In genomic region chr19:43532571-43532961, GRCh38 we compare ENCODE assay signal across 8 cellular contexts. TPM values are rescaled to one million over a fixed set of nuclear protein-coding genes. Genes with fewer than 3 reads are reported as not detected.
A peak's percentile ranks its signal among the peaks of the same experiment; 100 is the strongest.
DNase-seq lines count a peak whose midpoint lies in the region; ATAC-seq, FAIRE-seq and TF ChIP-seq lines count a peak whose summit lies in the region.

No MANE protein-coding gene starts in this region.

- H3K4me3 ChIP-seq in GM23248 (peak overlapping the region; percentile 70), bronchial epithelial cell (ENCODE audit: low read depth, low read length) (peak overlapping the region; percentile 62), lower lobe of right lung (peak overlapping the region; percentile 71), tibial nerve (peak overlapping the region; percentile 33 to 63 (median 58))

- ATAC-seq in lower lobe of right lung: peak in 1 of 2 donors; percentile 8

- DNase-seq in DMS53 treated with DMSO at 0.1 percent for 48 hours (lab: John Stamatoyannopoulos, UW; ENCODE audit: unreplicated experiment) (peak; percentile 42), GM23248 (no peak), NCI-H69 (lab: John Stamatoyannopoulos, UW) (peak; percentile 89), bronchial epithelial cell (ENCODE audit: low read depth) (no peak), lower lobe of right lung (peak; percentile 76), tibial nerve (ENCODE audit: low spot score in 2 of 2) (peak in 1 of 2 donors; percentile 19), RKO (ENCODE audit: low spot score) (no peak)
- no peak for DNase-seq in activated effector memory CD4-positive, alpha-beta T cell treated with anti-CD3 and anti-CD28 coated beads, Interleukin-2, amount 50 U/mL, for 16 hours

- peak overlapping the region; percentile 62 for H3K9ac ChIP-seq in GM23248

- WGBS in GM23248 (ENCODE audit: low coverage in 1 of 2, low lambda C conversion rate in 2 of 2, missing lambda C conversion rate in 2 of 2), 2 experiments: 3 to 4% methylated on average over 16 of the region's 16 CpGs
- 0% methylated on average over 14 to 16 of the region's 16 CpGs for WGBS in tibial nerve, 2 donors

- H3K27me3 ChIP-seq in GM23248 (replicated peaks; ENCODE audit: insufficient read depth) (no peaks in the 10 kb centered on the region), bronchial epithelial cell (ENCODE audit: control insufficient read depth, insufficient read depth, low read length) (no peaks in the 10 kb centered on the region), lower lobe of right lung (ENCODE audit: low read depth) (no peaks in the 10 kb centered on the region), tibial nerve (no peaks in the 10 kb centered on the region)

- no peak for TF ChIP-seq POLR2A in tibial nerve (IDR thresholded peaks at IDR 0.05)

- peaks cover 11% of the 10 kb centered on the region for H3F3A ChIP-seq in GM23248 (ENCODE audit: insufficient read depth)

- TF ChIP-seq CTCF in bronchial epithelial cell (IDR thresholded peaks at IDR 0.05; ENCODE audit: insufficient read depth, low read length, severe bottlenecking) (no peak), lower lobe of right lung (IDR thresholded peaks at IDR 0.05) (no peak), tibial nerve (IDR thresholded peaks at IDR 0.05) (no peak)

- H3K4me2 ChIP-seq in GM23248 (ENCODE audit: unreplicated experiment): peak overlapping the region; percentile 84

- H3K36me3 ChIP-seq in GM23248 (ENCODE audit: low read depth): no peaks in the 10 kb centered on the region
- no peaks in the 10 kb centered on the region for H3K36me3 ChIP-seq in bronchial epithelial cell (ENCODE audit: control insufficient read depth, insufficient read depth, low read length)
- H3K36me3 ChIP-seq in lower lobe of right lung: peaks cover 1% of the 10 kb centered on the region
- H3K36me3 ChIP-seq in tibial nerve: peaks cover 0 to 16% (median 0%) of the 10 kb centered on the region in 3 donors

- peaks cover 15% of the 10 kb centered on the region for H3K4me1 ChIP-seq in GM23248 (ENCODE audit: insufficient read depth)
- peaks cover 20% of the 10 kb centered on the region for H3K4me1 ChIP-seq in lower lobe of right lung
- peaks cover 0 to 37% (median 18%) of the 10 kb centered on the region in 4 donors for H3K4me1 ChIP-seq in tibial nerve

- H3K27ac ChIP-seq in GM23248: peak overlapping the region; percentile 60
- peak overlapping the region; percentile 89 for H3K27ac ChIP-seq in lower lobe of right lung
- H3K27ac ChIP-seq in tibial nerve: peak overlapping the region; percentile 89 to 94 (median 90)

- no peak for FAIRE-seq in bronchial epithelial cell (lab: Jason Lieb, UNC)

- no peaks in the 10 kb centered on the region for H4K20me1 ChIP-seq in GM23248 (ENCODE audit: insufficient read depth)

- in situ Hi-C loops in GM23248 (cut with MboI): no loop called here

- H3K79me2 ChIP-seq in GM23248 (ENCODE audit: insufficient read depth): no peaks in the 10 kb centered on the region

- no peak for TF ChIP-seq EP300 in tibial nerve (IDR thresholded peaks at IDR 0.05)

- no peaks in the 10 kb centered on the region for H3K9me3 ChIP-seq in GM23248 (ENCODE audit: low read depth)
- H3K9me3 ChIP-seq in lower lobe of right lung: no peaks in the 10 kb centered on the region
- H3K9me3 ChIP-seq in tibial nerve: no peaks in the 10 kb centered on the region

- intact Hi-C loops in lower lobe of right lung (cut with DNase I): no loop called here

- no peaks in the 10 kb centered on the region for H3K9me2 ChIP-seq in GM23248 (ENCODE audit: insufficient read depth)

- H2AFZ ChIP-seq in GM23248: peak overlapping the region; percentile 80

RNA-seq across cellular contexts. Expression of gene ZNF575, which starts 0.4 kb away (rescaled TPM):
- 0.22 TPM in 1 of 2 replicates, not detected in the other for total RNA-seq in GM23248 (2014; rRNA removed; shearing (Covaris generic))
- 3.1 and 3.9 TPM in 2 replicates for polyA plus RNA-seq in GM23248 (2016; fragmentation: Nextera tagmentation; extraction: Ambion mirVana)
- total RNA-seq in bronchial epithelial cell (not detected in 2 replicates), lower lobe of right lung (2.8 TPM), tibial nerve (under 1 TPM in 2 of 4 donors, not detected in 2; 0.60 to 0.63 TPM)

RNA-seq across cellular contexts. Expression of gene ETHE1, which starts 5.6 kb away (rescaled TPM):
- total RNA-seq in GM23248 (2014; rRNA removed; shearing (Covaris generic)): 71.1 and 100.0 TPM in 2 replicates
- 70.8 and 75.4 TPM in 2 replicates for polyA plus RNA-seq in GM23248 (2016; fragmentation: Nextera tagmentation; extraction: Ambion mirVana)
- total RNA-seq in bronchial epithelial cell (179 and 183 TPM in 2 replicates), lower lobe of right lung (47.4 TPM), tibial nerve (10 to 100 TPM; 33.7 to 54.5 (median 41.9) TPM)

RNA-seq across cellular contexts. Expression of gene PHLDB3, which starts 28.0 kb away (rescaled TPM):
- 5.6 and 8.9 TPM in 2 replicates for total RNA-seq in GM23248 (2014; rRNA removed; shearing (Covaris generic))
- polyA plus RNA-seq in GM23248 (2016; fragmentation: Nextera tagmentation; extraction: Ambion mirVana): 3.9 and 4.6 TPM in 2 replicates
- total RNA-seq in bronchial epithelial cell (7.9 and 32.3 TPM in 2 replicates), lower lobe of right lung (7.8 TPM), tibial nerve (10 to 100 TPM in 3 of 4 donors, 1 to 10 TPM in 1; 9.8 to 25.5 (median 16.3) TPM)

RNA-seq across cellular contexts. Expression of gene XRCC1, which starts 42.8 kb away (rescaled TPM):
- 26.7 and 28.0 TPM in 2 replicates for total RNA-seq in GM23248 (2014; rRNA removed; shearing (Covaris generic))
- polyA plus RNA-seq in GM23248 (2016; fragmentation: Nextera tagmentation; extraction: Ambion mirVana): 26.7 and 32.4 TPM in 2 replicates
- total RNA-seq in bronchial epithelial cell (8.3 and 10.5 TPM in 2 replicates), lower lobe of right lung (26.9 TPM), tibial nerve (10 to 100 TPM; 18.6 to 30.6 (median 25.7) TPM)

RNA-seq across cellular contexts. Expression of gene PINLYP, which starts 43.0 kb away (rescaled TPM):
- total RNA-seq in GM23248 (2014; rRNA removed; shearing (Covaris generic)): 1.8 TPM in 1 of 2 replicates, not detected in the other
- 1.3 and 2.5 TPM in 2 replicates for polyA plus RNA-seq in GM23248 (2016; fragmentation: Nextera tagmentation; extraction: Ambion mirVana)
- 0.53 and 0.64 TPM in 2 replicates for total RNA-seq in bronchial epithelial cell
- 5.8 TPM for total RNA-seq in lower lobe of right lung
- 10 to 100 TPM in 3 of 4 donors, 1 to 10 TPM in 1; 7.5 to 45.7 (median 21.6) TPM for total RNA-seq in tibial nerve

Comparison
In these comparisons a context has a peak if more than half of its experiments do, and no peak if none do; other contexts are left out.
1. DNase-seq: peak in DMS53 treated with DMSO at 0.1 percent for 48 hours (single experiment), NCI-H69 (single experiment) and lower lobe of right lung (single experiment); none in GM23248 (single experiment), bronchial epithelial cell (single experiment), RKO (single experiment) and activated effector memory CD4-positive, alpha-beta T cell treated with anti-CD3 and anti-CD28 coated beads, Interleukin-2, amount 50 U/mL, for 16 hours (single experiment).
2. Peak in every context shown above with its lines, with median percentiles within 50 percentile points of each other: H3K27ac ChIP-seq and H3K4me3 ChIP-seq.